In the genomic region with DNA sequence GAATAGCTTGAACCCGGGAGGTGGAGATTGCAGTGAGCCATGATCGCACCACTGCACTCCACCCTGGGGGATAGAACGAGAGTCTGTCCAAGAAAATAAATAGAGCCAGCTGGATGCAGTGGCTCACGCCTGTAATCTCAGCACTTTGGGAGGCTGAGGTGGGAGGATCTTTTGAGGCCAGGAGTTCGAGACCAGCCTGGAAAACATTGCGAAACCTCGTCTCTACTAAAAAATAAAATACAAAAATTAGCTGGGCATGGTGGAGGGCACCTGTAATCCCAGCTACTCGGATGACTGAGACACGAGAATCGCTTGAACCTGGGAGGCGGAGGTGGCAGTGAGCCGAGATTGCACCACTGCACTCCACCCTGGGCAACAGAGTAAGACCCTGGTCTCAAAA, we compare ENCODE assay signal across 4 cellular contexts. TPM values are rescaled to one million over a fixed set of nuclear protein-coding genes. Genes with fewer than 3 reads are reported as not detected.
"Had no signal": no experiment of that assay in that cellular context is flagged by ENCODE, and none has a peak within 500 bp of the region (broad histone marks: within the 10 kb centered on the region; RNA-seq: fewer than 3 reads in every experiment).

No MANE protein-coding gene starts in this region.

RNA-seq across cellular contexts. Expression of a gene that starts 1.8 kb away (rescaled TPM):
- total RNA-seq: GM23248, HepG2, HFFc6, HT1080 had no signal
- polyA plus RNA-seq: GM23248, HepG2 had no signal
